11 cellular contexts compared by ENCODE assay signal in genomic region chr9:73437758-73438157, GRCh38.
DNase-seq lines count a peak whose midpoint lies in the region; ATAC-seq and TF ChIP-seq lines count a peak whose summit lies in the region.
"Had no signal": no experiment of that assay in that cellular context is flagged by ENCODE, and none has a peak within 500 bp of the region (broad histone marks: within the 10 kb centered on the region; RNA-seq: fewer than 3 reads in every experiment).

No MANE protein-coding gene starts in this region.

- WGBS in spleen, 5 donors = 48 to 81% (median 55%) methylated on average over 1 of the region's 1 CpG

- no peaks in the 10 kb centered on the region for H3K4me1 ChIP-seq in osteoblast (ENCODE audit: insufficient read depth, low read length)
- H3K4me1 ChIP-seq in spleen = no peaks in the 10 kb centered on the region
- H3K4me1 ChIP-seq: heart left ventricle had no signal

- peak; percentile 58 for ATAC-seq in GM19455 (IDR thresholded peaks at IDR 0.05; ENCODE audit: unreplicated experiment)
- peak; percentile 67 for ATAC-seq in HG03060 (IDR thresholded peaks at IDR 0.05; ENCODE audit: low read depth, unreplicated experiment)
- ATAC-seq in stimulated activated naive CD8-positive, alpha-beta T cell treated with anti-CD3 and anti-CD28 coated beads, Interleukin-15, Interleukin-2, amounts not matched to agents 100 U/mL and 50 U/mL, for 24 hours = no peak
- ATAC-seq: heart left ventricle had no signal

- H3K27me3 ChIP-seq in osteoblast (ENCODE audit: insufficient read depth, low read length) (no peaks in the 10 kb centered on the region), spleen (replicated peaks in 1 of 7) (no peaks in the 10 kb centered on the region)
- H3K27me3 ChIP-seq: heart left ventricle, neutrophil had no signal

- TF ChIP-seq CTCF in osteoblast (IDR thresholded peaks at IDR 0.05; ENCODE audit: extremely low read depth, low read depth, low read length) (no peak), spleen (IDR thresholded peaks at IDR 0.05 in 8 of 11, conservative IDR thresholded peaks at IDR 0.05 in 3 of 11) (no peak)

- no peak for TF ChIP-seq POLR2A in spleen (IDR thresholded peaks at IDR 0.05)

- H3K4me2 ChIP-seq in osteoblast (ENCODE audit: insufficient read depth, low read length) = no peak overlapping the region

- DNase-seq in RKO (ENCODE audit: low spot score) (peak; percentile 16), osteoblast (ENCODE audit: insufficient read length, low spot score, missing footprints) (peak; percentile 14), spleen (no peak), NCI-H2107 treated with DMSO at 0.1 percent for 48 hours (lab: John Stamatoyannopoulos, UW; ENCODE audit: unreplicated experiment) (no peak)
- no peak for DNase-seq in stimulated activated naive CD8-positive, alpha-beta T cell treated with anti-CD3 and anti-CD28 coated beads, Interleukin-15, Interleukin-2, amounts not matched to agents 100 U/mL and 50 U/mL, for 24 hours
- DNase-seq: activated CD4-positive, alpha-beta T cell treated with anti-CD3 and anti-CD28 coated beads, Interleukin-2, amount 50 U/mL, for 1 hour; heart left ventricle; NK-92 treated with Interleukin-12 subunit alpha and Interleukin-12 subunit beta, amount 100 ng/mL, for 24 hours had no signal

- intact Hi-C loops in spleen (cut with DNase I; ENCODE audit: low total_unique reads) = no loop called here

- no peak overlapping the region for H2AFZ ChIP-seq in osteoblast (ENCODE audit: low read length)

- H3K9me3 ChIP-seq in osteoblast (ENCODE audit: low read depth, low read length) (no peaks in the 10 kb centered on the region), spleen (no peaks in the 10 kb centered on the region)
- H3K9me3 ChIP-seq: heart left ventricle, neutrophil had no signal

- H4K20me1 ChIP-seq in osteoblast (ENCODE audit: insufficient read depth, low read length) = no peaks in the 10 kb centered on the region

- H3K27ac ChIP-seq in osteoblast (ENCODE audit: low read depth, low read length) (no peak overlapping the region), spleen (no peak overlapping the region)
- H3K27ac ChIP-seq: heart left ventricle, neutrophil had no signal

- H3K4me3 ChIP-seq in osteoblast (ENCODE audit: insufficient read depth, low read length) (no peak overlapping the region), spleen (no peak overlapping the region)
- H3K4me3 ChIP-seq: heart left ventricle had no signal

- no peaks in the 10 kb centered on the region for H3K36me3 ChIP-seq in osteoblast (ENCODE audit: insufficient read depth, low read length)
- no peaks in the 10 kb centered on the region for H3K36me3 ChIP-seq in spleen
- H3K36me3 ChIP-seq: heart left ventricle, neutrophil had no signal

- no peaks in the 10 kb centered on the region for H3K79me2 ChIP-seq in osteoblast (ENCODE audit: insufficient read depth, low read length)

Comparison
In these comparisons a context has a peak if more than half of its experiments do, and no peak if none do; other contexts are left out.
1. DNase-seq: peak in RKO (single experiment) and osteoblast (single experiment); none in spleen (single experiment), NCI-H2107 treated with DMSO at 0.1 percent for 48 hours (single experiment) and stimulated activated naive CD8-positive, alpha-beta T cell treated with anti-CD3 and anti-CD28 coated beads, Interleukin-15, Interleukin-2, amounts not matched to agents 100 U/mL and 50 U/mL, for 24 hours (single experiment).